Comparison of ENCODE assay signal across 8 cellular contexts in genomic region chr3:135030768-135031615, GRCh38.
DNase-seq lines count a peak whose midpoint lies in the region; FAIRE-seq and TF ChIP-seq lines count a peak whose summit lies in the region.
"Not testable (repeated sequence)": the region's sequence is repeated elsewhere in the genome, so short reads cannot be mapped to it uniquely, and the experiment has no call there.

No MANE protein-coding gene starts in this region.

- H3K27ac Mint-ChIP-seq in astrocyte (ENCODE audit: unreplicated experiment); mesothelial cell of epicardium: not testable (repeated sequence)
- peak overlapping the region; percentile 90 for H3K27ac Mint-ChIP-seq in progenitor cell of endocrine pancreas

- H3K27me3 Mint-ChIP-seq in astrocyte (ENCODE audit: low read depth, unreplicated experiment); progenitor cell of endocrine pancreas: not testable (repeated sequence)
- H3K27me3 Mint-ChIP-seq in mesothelial cell of epicardium (ENCODE audit: low read depth) = peaks cover 36% of the 10 kb centered on the region

- H3K4me3 ChIP-seq in HUES6 (ENCODE audit: low read depth, low read length) (peak overlapping the region; percentile 66), iPS-18a (ENCODE audit: low read length) (peak overlapping the region; percentile 71)
- not testable (repeated sequence) for H3K4me3 ChIP-seq in astrocyte (ENCODE audit: insufficient read depth, low read depth, low read length); esophagus muscularis mucosa

- TF ChIP-seq CTCF in astrocyte (IDR thresholded peaks at IDR 0.05; ENCODE audit: insufficient read depth, low read depth, low read length); esophagus muscularis mucosa (IDR thresholded peaks at IDR 0.05); mesothelial cell of epicardium (IDR thresholded peaks at IDR 0.05; ENCODE audit: unreplicated experiment); progenitor cell of endocrine pancreas (IDR thresholded peaks at IDR 0.05; ENCODE audit: unreplicated experiment): not testable (repeated sequence)

- H3K27ac ChIP-seq in HUES6 (ENCODE audit: low read depth, low read length); astrocyte (ENCODE audit: low read depth, low read length); esophagus muscularis mucosa (replicated peaks in 1 of 4); iPS-18a (ENCODE audit: low read length): not testable (repeated sequence)

- H3K4me1 Mint-ChIP-seq in astrocyte (ENCODE audit: low read depth, unreplicated experiment); mesothelial cell of epicardium; progenitor cell of endocrine pancreas (ENCODE audit: low read depth): not testable (repeated sequence)

- not testable (repeated sequence) for H3K4me2 ChIP-seq in astrocyte (ENCODE audit: low read length)

- H3K36me3 Mint-ChIP-seq in astrocyte (ENCODE audit: low read depth, unreplicated experiment); mesothelial cell of epicardium; progenitor cell of endocrine pancreas (ENCODE audit: insufficient read depth): not testable (repeated sequence)

- H4K20me1 ChIP-seq in astrocyte (ENCODE audit: insufficient read depth, low read length) = not testable (repeated sequence)

- H3K9me3 ChIP-seq in HUES6 (ENCODE audit: control insufficient read depth, insufficient read depth, low read depth, low read length); astrocyte (ENCODE audit: insufficient read depth, low read depth, low read length); esophagus muscularis mucosa; iPS-18a (ENCODE audit: control insufficient read depth, low read depth, low read length): not testable (repeated sequence)

- not testable (repeated sequence) for H3K79me2 ChIP-seq in astrocyte (ENCODE audit: insufficient read depth, low read length)

- intact Hi-C loops in esophagus muscularis mucosa (cut with DNase I) = not testable (repeated sequence)

- not testable (repeated sequence) for H3K9me3 Mint-ChIP-seq in astrocyte (ENCODE audit: unreplicated experiment); mesothelial cell of epicardium; progenitor cell of endocrine pancreas (ENCODE audit: low read depth)

- not testable (repeated sequence) for TF ChIP-seq EP300 in esophagus muscularis mucosa (IDR thresholded peaks at IDR 0.05)

- H3K4me3 Mint-ChIP-seq in astrocyte (ENCODE audit: unreplicated experiment) (peak overlapping the region; percentile 80), mesothelial cell of epicardium (peak overlapping the region; percentile 83), progenitor cell of endocrine pancreas (ENCODE audit: low read depth) (peak overlapping the region; percentile 83)

- FAIRE-seq in astrocyte (lab: Jason Lieb, UNC) = not testable (repeated sequence)

- DNase-seq in DMS53 (lab: John Stamatoyannopoulos, UW) (peak; percentile 21), NCI-H2171 treated with DMSO at 0.1 percent for 48 hours (lab: John Stamatoyannopoulos, UW) (peak; percentile 58), esophagus muscularis mucosa (ENCODE audit: extremely low spot score) (peak; percentile 57)
- not testable (repeated sequence) for DNase-seq in astrocyte (ENCODE audit: low read depth); mesothelial cell of epicardium (ENCODE audit: low spot score in 2 of 2, unreplicated experiment in 2 of 2); progenitor cell of endocrine pancreas (ENCODE audit: low spot score, unreplicated experiment)

- H3K27me3 ChIP-seq in HUES6 (ENCODE audit: control insufficient read depth, insufficient read depth, low read length); astrocyte (ENCODE audit: insufficient read depth, low read length); esophagus muscularis mucosa; iPS-18a (ENCODE audit: control insufficient read depth, insufficient read depth, low read length): not testable (repeated sequence)

- H3K36me3 ChIP-seq in HUES6 (ENCODE audit: control insufficient read depth, insufficient read depth, low read length); astrocyte (ENCODE audit: insufficient read depth, low read length); esophagus muscularis mucosa; iPS-18a (ENCODE audit: control insufficient read depth, low read depth, low read length): not testable (repeated sequence)

- WGBS in esophagus muscularis mucosa = 26% methylated on average over 22 of the region's 27 CpGs

- not testable (repeated sequence) for H2AFZ ChIP-seq in astrocyte (ENCODE audit: low read depth, low read length)

- H3K4me1 ChIP-seq in HUES6 (ENCODE audit: control insufficient read depth, insufficient read depth, low read length) = peaks cover 13% of the 10 kb centered on the region; the same call in 1 of the 2 replicates
- H3K4me1 ChIP-seq in astrocyte (ENCODE audit: insufficient read depth, low read length); esophagus muscularis mucosa; iPS-18a (ENCODE audit: control insufficient read depth, low read depth, low read length): not testable (repeated sequence)

- TF ChIP-seq POLR2A in esophagus muscularis mucosa (IDR thresholded peaks at IDR 0.05; ENCODE audit: low read depth) = not testable (repeated sequence)

- H3K9ac ChIP-seq in HUES6 (ENCODE audit: low read length) (peak overlapping the region; percentile 43), iPS-18a (ENCODE audit: low read length) (peak overlapping the region; percentile 42)
- not testable (repeated sequence) for H3K9ac ChIP-seq in astrocyte (ENCODE audit: low read length)
